In the genomic region with DNA sequence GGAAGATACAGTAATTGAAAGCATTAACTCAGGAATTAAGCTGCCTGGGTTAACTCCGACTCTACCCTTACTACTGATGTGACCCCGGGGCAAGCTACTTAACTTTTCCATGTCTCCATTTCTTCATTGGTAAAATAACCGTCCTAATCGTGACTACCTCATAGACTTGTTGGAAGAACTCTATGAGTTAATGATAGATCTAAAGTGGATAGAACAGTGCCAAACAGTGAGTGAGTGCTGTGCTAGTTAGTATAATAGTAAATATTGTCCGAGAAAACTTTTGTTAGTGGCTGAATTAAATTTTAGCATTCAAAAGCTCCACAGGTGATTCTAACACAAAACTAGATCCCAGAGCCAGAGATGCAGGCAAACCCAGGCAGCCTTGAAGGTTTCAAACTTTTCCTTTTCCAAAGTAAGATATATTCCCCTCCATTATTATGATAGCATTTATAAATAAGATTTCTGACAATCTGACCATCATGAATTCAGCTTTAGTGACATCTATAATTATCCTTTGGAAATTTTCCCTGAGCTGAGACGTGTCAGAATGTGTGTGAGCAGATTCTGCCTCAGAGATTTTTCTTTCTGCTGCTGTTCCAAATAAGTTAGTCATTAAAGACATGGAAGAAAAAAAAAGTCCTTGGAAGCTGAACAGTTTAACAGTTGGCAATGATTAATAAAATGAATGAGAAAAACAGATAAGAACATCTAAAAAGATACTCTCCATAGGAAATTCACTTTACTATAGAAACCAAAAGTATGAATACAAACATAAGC, we compare ENCODE assay signal across 17 cellular contexts.
"Had no signal": no experiment of that assay in that cellular context is flagged by ENCODE, and none has a peak within 500 bp of the region (broad histone marks: within the 10 kb centered on the region; RNA-seq: fewer than 3 reads in every experiment).

No MANE protein-coding gene starts in this region.

- H3K36me3 ChIP-seq: colonic mucosa, gastroesophageal sphincter, heart right ventricle, left lung, neural progenitor cell, tibial nerve, uterus had no signal

- H3K4me3 ChIP-seq: colonic mucosa, gastroesophageal sphincter, heart right ventricle, left lung, neural progenitor cell, tibial nerve, uterus had no signal

- H3K4me1 ChIP-seq: colonic mucosa, gastroesophageal sphincter, left lung, tibial nerve, uterus had no signal

- H3K9me3 ChIP-seq: colonic mucosa, gastroesophageal sphincter, heart right ventricle, tibial nerve, uterus had no signal

- H3K27ac ChIP-seq: colonic mucosa, gastroesophageal sphincter, heart right ventricle, left lung, neural progenitor cell, tibial nerve, uterus had no signal

- DNase-seq: activated CD4-positive, alpha-beta T cell treated with anti-CD3 and anti-CD28 coated beads, Interleukin-2, amount 50 U/mL, for 4 hours; activated effector memory CD4-positive, alpha-beta T cell treated with anti-CD3 and anti-CD28 coated beads, Interleukin-2, amount 50 U/mL, for 16 hours; activated naive CD4-positive, alpha-beta T cell treated with anti-CD3 and anti-CD28 coated beads, Interleukin-2, amount 50 U/mL, for 16 hours; activated T-cell treated with anti-CD3 and anti-CD28 coated beads, Interleukin-2, amount 50 U/mL, for 72 hours; aorta; colonic mucosa; heart right ventricle; left lung; mammary epithelial cell; stimulated activated CD4-positive, alpha-beta T cell treated with anti-CD3 and anti-CD28 coated beads, Interleukin-12 subunit alpha, Interleukin-12 subunit beta, amount 100 ng/mL, for 4 hours; stimulated activated CD4-positive, alpha-beta T cell treated with anti-CD3 and anti-CD28 coated beads, Interleukin-1b, Interleukin-23, amount 100 ng/mL, for 48 hours; stimulated activated naive CD4-positive, alpha-beta T cell treated with Interleukin-2 at 50 U/mL for 16 hours; SW 1271; uterus had no signal

- H3K27me3 ChIP-seq: colonic mucosa, gastroesophageal sphincter, heart right ventricle, left lung, neural progenitor cell, tibial nerve, uterus had no signal

- ATAC-seq: activated T-cell treated with anti-CD3 and anti-CD28 coated beads, Interleukin-2, amount 50 U/mL, for 72 hours; gastroesophageal sphincter; left lung had no signal
